Comparison of ENCODE assay signal across 1 cellular context in the genomic region with DNA sequence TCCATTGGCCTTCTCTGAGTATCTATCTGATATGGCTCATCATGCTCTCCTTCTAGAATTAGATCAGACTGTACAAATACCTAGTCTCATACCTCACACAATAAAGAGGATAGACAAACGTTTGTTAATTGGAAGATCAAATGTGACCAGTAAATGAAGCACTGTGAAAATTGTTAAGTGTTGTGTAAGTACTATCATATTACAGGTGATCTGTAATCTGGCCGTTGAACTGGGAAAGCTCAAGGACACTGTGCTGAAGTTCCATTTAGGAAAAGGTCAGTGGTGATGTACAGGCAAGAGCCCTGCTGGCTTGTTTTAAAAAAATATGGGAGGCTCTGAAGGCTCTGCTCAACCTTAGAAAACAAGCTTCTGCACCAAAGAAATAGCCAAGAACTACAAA.
TF ChIP-seq lines count a peak whose summit lies in the region.

No MANE protein-coding gene starts in this region.

TF ChIP-seq in WTC11, 78 proteins besides CTCF, POLR2A, EP300 and RAD21 (continued from another document):
- TF ChIP-seq, protein P1, sequence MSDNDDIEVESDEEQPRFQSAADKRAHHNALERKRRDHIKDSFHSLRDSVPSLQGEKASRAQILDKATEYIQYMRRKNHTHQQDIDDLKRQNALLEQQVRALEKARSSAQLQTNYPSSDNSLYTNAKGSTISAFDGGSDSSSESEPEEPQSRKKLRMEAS (CRISPR knock-in tag; IDR thresholded peaks at IDR 0.05): no peak
- TF ChIP-seq CREB1 (CRISPR knock-in tag; IDR thresholded peaks at IDR 0.05) (no peak), AFF4 (CRISPR knock-in tag; IDR thresholded peaks at IDR 0.05; ENCODE audit: borderline replicate concordance) (no peak)
TF ChIP-seq in WTC11: peak in this region for 0.
